ENCODE assay signal across 14 cellular contexts in genomic region chr4:41319553-41319952, GRCh38.
DNase-seq lines count a peak whose midpoint lies in the region; ATAC-seq, FAIRE-seq and TF ChIP-seq lines count a peak whose summit lies in the region.
"Had no signal": no experiment of that assay in that cellular context is flagged by ENCODE, and none has a peak within 500 bp of the region (broad histone marks: within the 10 kb centered on the region; RNA-seq: fewer than 3 reads in every experiment).

No MANE protein-coding gene starts in this region.

- peaks cover 21% of the 10 kb centered on the region for H3K4me1 Mint-ChIP-seq in mesothelial cell of epicardium
- H3K4me1 Mint-ChIP-seq in stimulated activated naive B cell treated with anti-CD40 and anti-IgM and Interleukin-4, amounts not matched to agents 10 μg/mL and 1 μg/mL and 100 μg/mL, for 72 hours = peaks cover 13 to 18% of the 10 kb centered on the region in 2 donors

- H3K9me3 Mint-ChIP-seq in mesothelial cell of epicardium = peaks cover 34% of the 10 kb centered on the region
- H3K9me3 Mint-ChIP-seq in stimulated activated naive B cell treated with anti-CD40 and anti-IgM and Interleukin-4, amounts not matched to agents 10 μg/mL and 1 μg/mL and 100 μg/mL, for 72 hours = peaks cover 0 to 9% of the 10 kb centered on the region in 2 donors
- H3K9me3 Mint-ChIP-seq: activated T-helper 2 cell treated with anti-CD3 and anti-CD28 coated beads, Interferon-gamma antibody, Interleukin-2, Interleukin-4, amounts not matched to agents 10 μg/mL and 5 μg/mL and 100 μg/mL, durations not matched to agents 14 hours and 24 hours and 36 hours had no signal

- H3K4me3 Mint-ChIP-seq in mesothelial cell of epicardium = no peak overlapping the region
- no peak overlapping the region for H3K4me3 Mint-ChIP-seq in stimulated activated naive B cell treated with anti-CD40 and anti-IgM and Interleukin-4, amounts not matched to agents 10 μg/mL and 1 μg/mL and 100 μg/mL, for 72 hours
- H3K4me3 Mint-ChIP-seq: effector memory CD8-positive, alpha-beta T cell; H9 had no signal

- no peaks in the 10 kb centered on the region for H3K27me3 Mint-ChIP-seq in mesothelial cell of epicardium (ENCODE audit: low read depth)
- peaks cover 0 to 3% of the 10 kb centered on the region in 2 donors for H3K27me3 Mint-ChIP-seq in stimulated activated naive B cell treated with anti-CD40 and anti-IgM and Interleukin-4, amounts not matched to agents 10 μg/mL and 1 μg/mL and 100 μg/mL, for 72 hours
- H3K27me3 Mint-ChIP-seq: effector memory CD8-positive, alpha-beta T cell had no signal

- peak; percentile 17 for DNase-seq in Daoy (ENCODE audit: low read depth)
- DNase-seq in NCI-H2196 (lab: John Stamatoyannopoulos, UW; ENCODE audit: unreplicated experiment) = peak; percentile 69
- DNase-seq in bronchial epithelial cell (ENCODE audit: low read depth) = peak; percentile 72
- DNase-seq in mesothelial cell of epicardium (ENCODE audit: low spot score in 2 of 2, unreplicated experiment in 2 of 2) = no peak
- no peak for DNase-seq in stimulated activated naive B cell treated with anti-CD40 and anti-IgM and Interleukin-4, amounts not matched to agents 10 μg/mL and 1 μg/mL and 100 μg/mL, for 72 hours
- DNase-seq: effector memory CD8-positive, alpha-beta T cell; gastrocnemius medialis; H9; IMR-90 had no signal

- FAIRE-seq in bronchial epithelial cell (lab: Jason Lieb, UNC) = no peak

- no peak for ATAC-seq in stimulated activated naive B cell treated with anti-CD40 and anti-IgM and Interleukin-4, amounts not matched to agents 10 μg/mL and 1 μg/mL and 100 μg/mL, for 72 hours (replicated peaks)
- ATAC-seq in GM18861 (IDR thresholded peaks at IDR 0.05; ENCODE audit: unreplicated experiment) (no peak), HG02571 (IDR thresholded peaks at IDR 0.05; ENCODE audit: unreplicated experiment) (no peak), GM21360 (IDR thresholded peaks at IDR 0.05; ENCODE audit: unreplicated experiment) (no peak)
- ATAC-seq: effector memory CD8-positive, alpha-beta T cell; gastrocnemius medialis had no signal

- no peaks in the 10 kb centered on the region for H3K27me3 ChIP-seq in bronchial epithelial cell (ENCODE audit: control insufficient read depth, insufficient read depth, low read length)
- H3K27me3 ChIP-seq: BLaER1, gastrocnemius medialis had no signal

- TF ChIP-seq CTCF in bronchial epithelial cell (IDR thresholded peaks at IDR 0.05; ENCODE audit: insufficient read depth, low read length, severe bottlenecking) = no peak
- no peak for TF ChIP-seq CTCF in mesothelial cell of epicardium (IDR thresholded peaks at IDR 0.05; ENCODE audit: unreplicated experiment)

- no peak overlapping the region for H3K4me3 ChIP-seq in bronchial epithelial cell (ENCODE audit: low read depth, low read length)
- H3K4me3 ChIP-seq: BLaER1, gastrocnemius medialis had no signal

- H3K27ac Mint-ChIP-seq in mesothelial cell of epicardium = peak overlapping the region; percentile 48
- no peak overlapping the region for H3K27ac Mint-ChIP-seq in stimulated activated naive B cell treated with anti-CD40 and anti-IgM and Interleukin-4, amounts not matched to agents 10 μg/mL and 1 μg/mL and 100 μg/mL, for 72 hours
- H3K27ac Mint-ChIP-seq: activated T-helper 2 cell treated with anti-CD3 and anti-CD28 coated beads, Interferon-gamma antibody, Interleukin-2, Interleukin-4, amounts not matched to agents 10 μg/mL and 5 μg/mL and 100 μg/mL, durations not matched to agents 14 hours and 24 hours and 36 hours; effector memory CD8-positive, alpha-beta T cell; H9 had no signal

- peaks cover 4% of the 10 kb centered on the region for H3K36me3 Mint-ChIP-seq in mesothelial cell of epicardium
- H3K36me3 Mint-ChIP-seq in stimulated activated naive B cell treated with anti-CD40 and anti-IgM and Interleukin-4, amounts not matched to agents 10 μg/mL and 1 μg/mL and 100 μg/mL, for 72 hours = no peaks in the 10 kb centered on the region

- no peaks in the 10 kb centered on the region for H3K36me3 ChIP-seq in bronchial epithelial cell (ENCODE audit: control insufficient read depth, insufficient read depth, low read length)
- H3K36me3 ChIP-seq: BLaER1, gastrocnemius medialis had no signal

Comparison
In these comparisons a context has a peak if more than half of its experiments do, and no peak if none do; other contexts are left out.
1. DNase-seq: peak in Daoy (single experiment), NCI-H2196 (single experiment) and bronchial epithelial cell (single experiment); none in mesothelial cell of epicardium (0 of 2) and stimulated activated naive B cell treated with anti-CD40 and anti-IgM and Interleukin-4, amounts not matched to agents 10 μg/mL and 1 μg/mL and 100 μg/mL, for 72 hours (single experiment).